18 cellular contexts compared by ENCODE assay signal in genomic region chr7:70925411-70926115, GRCh38.
DNase-seq lines count a peak whose midpoint lies in the region; ATAC-seq, FAIRE-seq and TF ChIP-seq lines count a peak whose summit lies in the region.
"Had no signal": no experiment of that assay in that cellular context is flagged by ENCODE, and none has a peak within 500 bp of the region (broad histone marks: within the 10 kb centered on the region; RNA-seq: fewer than 3 reads in every experiment).

No MANE protein-coding gene starts in this region.

- CTCF ChIA-PET in HepG2 (lab: Yijun Ruan, JAX; ENCODE audit: low intra/inter-chr PET ratio, low total read pairs): no interaction called here
- CTCF ChIA-PET in K562 (lab: Yijun Ruan, JAX; ENCODE audit: low intra/inter-chr PET ratio): no interaction called here

- H3K9me1 ChIP-seq in K562 (ENCODE audit: control insufficient read depth, insufficient read depth, low read length): no peaks in the 10 kb centered on the region

- TF ChIP-seq EP300 in HepG2 (IDR thresholded peaks at IDR 0.05; ENCODE audit: low read depth in 2 of 2, low read length in 2 of 2): no peak
- TF ChIP-seq EP300 in HepG2 (CRISPR knock-in tag; IDR thresholded peaks at IDR 0.05; ENCODE audit: borderline replicate concordance): no peak
- no peak for TF ChIP-seq EP300 in K562 (IDR thresholded peaks at IDR 0.05; ENCODE audit: low read length)
- no peak for TF ChIP-seq EP300 in gastroesophageal sphincter (IDR thresholded peaks at IDR 0.05)

- TF ChIP-seq CTCF in HepG2 (CRISPR knock-in tag; IDR thresholded peaks at IDR 0.05): no peak
- TF ChIP-seq CTCF in right lobe of liver (IDR thresholded peaks at IDR 0.05): no peak
- no peak for TF ChIP-seq CTCF in K562 (IDR thresholded peaks at IDR 0.05 in 2 of 3, conservative IDR thresholded peaks at IDR 0.05 in 1 of 3; ENCODE audit: insufficient read depth in 2 of 3, low read depth in 1 of 3, low read length in 3 of 3)
- TF ChIP-seq CTCF in gastroesophageal sphincter (IDR thresholded peaks at IDR 0.05): no peak

- H3K27ac ChIP-seq in HepG2 (ENCODE audit: extremely low read length, insufficient read depth, low read length) (no peak overlapping the region), right lobe of liver (no peak overlapping the region), K562 (ENCODE audit: extremely low read depth, low read depth, low read length) (no peak overlapping the region), gastroesophageal sphincter (no peak overlapping the region)
- H3K27ac ChIP-seq: BLaER1, HL-60 had no signal

- POLR2A ChIA-PET in HepG2 (lab: Yijun Ruan, JAX): no interaction called here
- POLR2A ChIA-PET in K562 (lab: Yijun Ruan, JAX): no interaction called here

- ATAC-seq in HepG2 (no peak; the same call in 2 of the 3 replicates), right lobe of liver (no peak), K562 (no peak), gastroesophageal sphincter (no peak)

- BruUV-seq in HepG2 (replicated peaks; lab: Mats Ljungman, UMichigan): no TSS peak
- BruUV-seq in K562 (replicated peaks; lab: Mats Ljungman, UMichigan): no TSS peak

- H3K4me1 ChIP-seq in HepG2 (ENCODE audit: insufficient read depth, low read length): no peaks in the 10 kb centered on the region
- H3K4me1 ChIP-seq in right lobe of liver: no peaks in the 10 kb centered on the region
- H3K4me1 ChIP-seq in K562 (replicated peaks in 1 of 2; ENCODE audit: control insufficient read depth in 2 of 2, insufficient read depth in 2 of 2, low read length in 2 of 2): no peaks in the 10 kb centered on the region
- H3K4me1 ChIP-seq in gastroesophageal sphincter: no peaks in the 10 kb centered on the region
- H3K4me1 ChIP-seq: HAP-1 had no signal

- H3K9ac ChIP-seq in HepG2 (ENCODE audit: insufficient read depth, low read depth, low read length) (no peak overlapping the region), K562 (ENCODE audit: insufficient read depth in 1 of 2, low read depth in 2 of 2, low read length in 2 of 2) (no peak overlapping the region)
- H3K9ac ChIP-seq: BLaER1 had no signal

- intact Hi-C loops in HepG2 (cut with micrococcal nuclease; ENCODE audit: unreplicated experiment): no loop called here
- intact Hi-C loops in right lobe of liver (cut with DNase I): no loop called here
- intact Hi-C loops in K562 (cut with micrococcal nuclease): no loop called here

- DNase-seq in HepG2 (ENCODE audit: low spot score) (no peak), right lobe of liver (no peak), K562 (ENCODE audit: extremely low read depth in 1 of 4, low spot score in 3 of 4) (no peak), iPS-NIHi7 (ENCODE audit: extremely low spot score) (peak; percentile 84), RPMI8226 (no peak), cortex of kidney (lab: John Stamatoyannopoulos, UW) (no peak)
- no peak for DNase-seq in activated CD8-positive, alpha-beta memory T cell treated with anti-CD3 and anti-CD28 coated beads, Interleukin-2, amount 50 U/mL, for 4 hours
- DNase-seq: GF-D8, NCI-H187 treated with DMSO at 0.1 percent for 48 hours, NCI-H345, OCI-M1, SIG-M5 had no signal

- H4K20me1 ChIP-seq in HepG2 (ENCODE audit: insufficient read depth, low read length): no peaks in the 10 kb centered on the region
- H4K20me1 ChIP-seq in K562 (replicated peaks; ENCODE audit: control insufficient read depth, insufficient read depth, low read length): no peaks in the 10 kb centered on the region; the same call in 1 of the 2 replicates
- H4K20me1 ChIP-seq: BLaER1 had no signal

- H3K9me3 ChIP-seq in HepG2 (ENCODE audit: low read length): no peaks in the 10 kb centered on the region
- H3K9me3 ChIP-seq in right lobe of liver: no peaks in the 10 kb centered on the region
- H3K9me3 ChIP-seq in K562 (replicated peaks; ENCODE audit: control insufficient read depth, insufficient read depth, low read depth, low read length): no peaks in the 10 kb centered on the region
- H3K9me3 ChIP-seq in gastroesophageal sphincter: no peaks in the 10 kb centered on the region
- H3K9me3 ChIP-seq: BLaER1, HAP-1 had no signal

- H3K4me2 ChIP-seq in HepG2 (ENCODE audit: low read depth, low read length) (no peak overlapping the region), K562 (ENCODE audit: insufficient read depth, low read length) (no peak overlapping the region)
- H3K4me2 ChIP-seq: BLaER1 had no signal

- TF ChIP-seq POLR2A in HepG2 (IDR thresholded peaks at IDR 0.05; ENCODE audit: insufficient read depth in 1 of 2, low read depth in 2 of 2, low read length in 2 of 2): no peak
- no peak for TF ChIP-seq POLR2A in right lobe of liver (IDR thresholded peaks at IDR 0.05)
- no peak for TF ChIP-seq POLR2A in K562 (conservative IDR thresholded peaks at IDR 0.05)
- TF ChIP-seq POLR2A in gastroesophageal sphincter (IDR thresholded peaks at IDR 0.05): no peak

- in situ Hi-C loops in HepG2 (cut with HindIII; ENCODE audit: extremely low pct_ligation_motif_present, low pct_unique_long_range_greater_than_20kb) (no loop called here), K562 (cut with MboI) (loop anchor here (25.0 kb wide), 1 partner anchor 1238 kb away; no protein-coding TSS in a partner anchor)

- no peaks in the 10 kb centered on the region for H3K79me2 ChIP-seq in HepG2 (ENCODE audit: insufficient read depth, low read length)
- no peaks in the 10 kb centered on the region for H3K79me2 ChIP-seq in K562 (ENCODE audit: control insufficient read depth, insufficient read depth, low read length)

- H3K27me3 ChIP-seq in HepG2 (ENCODE audit: control insufficient read depth in 1 of 2, insufficient read depth in 2 of 2, low read length in 2 of 2): peaks cover 0 to 5% of the 10 kb centered on the region in 2 experiments; a peak in 1 of 5 replicates
- H3K27me3 ChIP-seq in right lobe of liver: no peaks in the 10 kb centered on the region
- peaks cover 0 to 4% of the 10 kb centered on the region in 2 experiments; a peak in 1 of 5 replicates for H3K27me3 ChIP-seq in K562 (ENCODE audit: control insufficient read depth in 2 of 2, insufficient read depth in 2 of 2, low read length in 2 of 2)
- no peaks in the 10 kb centered on the region for H3K27me3 ChIP-seq in gastroesophageal sphincter
- H3K27me3 ChIP-seq: BLaER1 had no signal

- WGBS in HepG2 (ENCODE audit: low lambda C conversion rate): 23% methylated on average over 4 of the region's 5 CpGs
- 51% methylated on average over 3 of the region's 5 CpGs for WGBS in right lobe of liver (ENCODE audit: insufficient coverage, low coverage, low lambda C conversion rate, missing lambda C conversion rate)
- whole genome bisulfite sequencing in K562 (ENCODE audit: insufficient coverage, low coverage, missing lambda C conversion rate): 1% methylated on average over 5 of the region's 5 CpGs
- 94 to 100% methylated on average over 2 to 3 of the region's 5 CpGs for WGBS in gastroesophageal sphincter (ENCODE audit: low coverage in 1 of 2), 2 donors

- H2AFZ ChIP-seq in HepG2 (ENCODE audit: low read length): no peak overlapping the region
- no peak overlapping the region for H2AFZ ChIP-seq in K562 (ENCODE audit: low read depth, low read length)

- H3K4me3 ChIP-seq in HepG2 (replicated peaks in 1 of 3; ENCODE audit: insufficient read depth in 1 of 3, low read depth in 2 of 3, low read length in 3 of 3) (no peak overlapping the region), right lobe of liver (no peak overlapping the region), K562 (no peak overlapping the region), gastroesophageal sphincter (no peak overlapping the region)
- H3K4me3 ChIP-seq: BLaER1, HAP-1 had no signal

- H3K36me3 ChIP-seq in HepG2 (replicated peaks in 1 of 2; ENCODE audit: control insufficient read depth in 1 of 2, insufficient read depth in 2 of 2, low read length in 2 of 2) (no peaks in the 10 kb centered on the region), right lobe of liver (no peaks in the 10 kb centered on the region), K562 (ENCODE audit: control insufficient read depth, insufficient read depth, low read length) (no peaks in the 10 kb centered on the region), gastroesophageal sphincter (no peaks in the 10 kb centered on the region)
- H3K36me3 ChIP-seq: BLaER1, HAP-1 had no signal

- no peak for TF ChIP-seq RAD21 in HepG2 (CRISPR knock-in tag; IDR thresholded peaks at IDR 0.05)
- no peak for TF ChIP-seq RAD21 in K562 (CRISPR knock-in tag; conservative IDR thresholded peaks at IDR 0.05 in 1 of 2, IDR thresholded peaks at IDR 0.05 in 1 of 2)

- FAIRE-seq in HepG2 (lab: Jason Lieb, UNC): no peak
- no peak for FAIRE-seq in K562 (lab: Jason Lieb, UNC)
- FAIRE-seq: GM12892, HTR-8/SVneo had no signal

TF ChIP-seq in HepG2, 621 proteins besides CTCF, POLR2A, EP300 and RAD21:
- TF ChIP-seq U2AF1 (optimal IDR thresholded peaks at IDR 0.05; ENCODE audit: low read depth, low read length) (no peak), ZBTB21 (CRISPR knock-in tag; IDR thresholded peaks at IDR 0.05) (no peak), RFX5 (IDR thresholded peaks at IDR 0.05; ENCODE audit: low read depth, low read length) (peak; percentile 85), ZNF333 (CRISPR knock-in tag; IDR thresholded peaks at IDR 0.05; ENCODE audit: borderline replicate concordance) (no peak)

TF ChIP-seq in K562, 482 proteins besides CTCF, POLR2A, EP300 and RAD21:
- peak; percentile 87 for TF ChIP-seq RFX5 (IDR thresholded peaks at IDR 0.05; ENCODE audit: low read depth, low read length)
- no peak for TF ChIP-seq KAT2B (IDR thresholded peaks at IDR 0.05; ENCODE audit: low read depth, low read length)
- no peak for TF ChIP-seq PREB (CRISPR knock-in tag; IDR thresholded peaks at IDR 0.05)
- TF ChIP-seq USF2 (CRISPR knock-in tag; IDR thresholded peaks at IDR 0.05): peak; percentile 44

Comparison
In these comparisons a context has a peak if more than half of its experiments do, and no peak if none do; other contexts are left out.
1. Of the 241 proteins assayed by ChIP-seq in both HepG2 and K562: peak only in HepG2: none; only in K562: USF2; in both: RFX5; in neither: 239.